In genomic region chr12:92036061-92036620, GRCh38 we compare ENCODE assay signal across 14 cellular contexts.
DNase-seq lines count a peak whose midpoint lies in the region; ATAC-seq, FAIRE-seq and TF ChIP-seq lines count a peak whose summit lies in the region.
"Had no signal": no experiment of that assay in that cellular context is flagged by ENCODE, and none has a peak within 500 bp of the region (broad histone marks: within the 10 kb centered on the region; RNA-seq: fewer than 3 reads in every experiment).

No MANE protein-coding gene starts in this region.

- FAIRE-seq in frontal cortex (lab: Jason Lieb, UNC) = no peak
- FAIRE-seq: bronchial epithelial cell had no signal

- H3K36me3 ChIP-seq in MM.1S (replicated peaks; ENCODE audit: insufficient read depth, low read length) = no peaks in the 10 kb centered on the region
- H3K36me3 ChIP-seq: heart left ventricle, tibial nerve had no signal

- peaks cover 44% of the 10 kb centered on the region for H3K4me1 ChIP-seq in MM.1S (ENCODE audit: low read length)

- no peaks in the 10 kb centered on the region for H3K27me3 Mint-ChIP-seq in T-helper 2 cell treated with Interferon-gamma antibody and Interleukin-4, amounts not matched to agents 5 μg/mL and 100 μg/mL, for 36 hours (ENCODE audit: low read depth)
- no peaks in the 10 kb centered on the region for H3K27me3 Mint-ChIP-seq in central memory CD8-positive, alpha-beta T cell

- no peaks in the 10 kb centered on the region for H3K27me3 ChIP-seq in MM.1S (replicated peaks; ENCODE audit: insufficient read depth, low read length)
- H3K27me3 ChIP-seq: heart left ventricle, tibial nerve had no signal

- DNase-seq in T-helper 2 cell treated with Interferon-gamma antibody and Interleukin-4, amounts not matched to agents 5 μg/mL and 100 μg/mL, for 36 hours (ENCODE audit: low spot score) = no peak
- no peak for DNase-seq in T-helper 2 cell
- DNase-seq in MM.1S = no peak
- no peak for DNase-seq in central memory CD8-positive, alpha-beta T cell (ENCODE audit: low spot score in 2 of 2)
- DNase-seq in retina = peak; percentile 62
- DNase-seq in frontal cortex (ENCODE audit: low spot score in 2 of 2) = no peak
- no peak for DNase-seq in NCI-H1417 treated with DMSO at 0.1 percent for 48 hours (lab: John Stamatoyannopoulos, UW)
- DNase-seq: activated CD8-positive, alpha-beta memory T cell treated with anti-CD3 and anti-CD28 coated beads, Interleukin-2, amount 50 U/mL, for 48 hours; heart left ventricle; NCI-H1105 treated with DMSO at 0.1 percent for 48 hours; NCI-H446 treated with DMSO at 0.1 percent for 48 hours had no signal

- peaks cover 60% of the 10 kb centered on the region for H3K4me1 Mint-ChIP-seq in T-helper 2 cell treated with Interferon-gamma antibody and Interleukin-4, amounts not matched to agents 5 μg/mL and 100 μg/mL, for 36 hours (ENCODE audit: low read depth)
- peaks cover 73% of the 10 kb centered on the region for H3K4me1 Mint-ChIP-seq in central memory CD8-positive, alpha-beta T cell

- H3K79me2 ChIP-seq in MM.1S (ENCODE audit: low read length) = no peaks in the 10 kb centered on the region

- H3K9me2 ChIP-seq in MM.1S (replicated peaks; ENCODE audit: insufficient read depth, low read length) = no peaks in the 10 kb centered on the region

- H3K9me3 ChIP-seq in MM.1S (replicated peaks; ENCODE audit: insufficient read depth, low read length) = no peaks in the 10 kb centered on the region
- H3K9me3 ChIP-seq: heart left ventricle, tibial nerve had no signal

- H3K4me2 ChIP-seq in MM.1S (ENCODE audit: low read depth, low read length) = peak overlapping the region; percentile 95; the same call in 1 of the 2 replicates

- peaks cover 5% of the 10 kb centered on the region for H3K36me3 Mint-ChIP-seq in T-helper 2 cell treated with Interferon-gamma antibody and Interleukin-4, amounts not matched to agents 5 μg/mL and 100 μg/mL, for 36 hours (ENCODE audit: low read depth)
- H3K36me3 Mint-ChIP-seq in central memory CD8-positive, alpha-beta T cell (ENCODE audit: insufficient read depth) = peaks cover 6% of the 10 kb centered on the region

- no peak overlapping the region for H3K27ac ChIP-seq in MM.1S (ENCODE audit: low read length)

- no peak overlapping the region for H2AFZ ChIP-seq in MM.1S (ENCODE audit: low read length)

- no peak overlapping the region for H3K4me3 ChIP-seq in MM.1S (ENCODE audit: low read length)

- H3K4me3 Mint-ChIP-seq in T-helper 2 cell treated with Interferon-gamma antibody and Interleukin-4, amounts not matched to agents 5 μg/mL and 100 μg/mL, for 36 hours = peak overlapping the region; percentile 96
- peak overlapping the region; percentile 81 for H3K4me3 Mint-ChIP-seq in central memory CD8-positive, alpha-beta T cell

- no peaks in the 10 kb centered on the region for H4K20me1 ChIP-seq in MM.1S (ENCODE audit: insufficient read depth, low read length)

- H3K9ac ChIP-seq in MM.1S (ENCODE audit: low read length) = no peak overlapping the region

- H3K27ac Mint-ChIP-seq in T-helper 2 cell treated with Interferon-gamma antibody and Interleukin-4, amounts not matched to agents 5 μg/mL and 100 μg/mL, for 36 hours = peak overlapping the region; percentile 97
- H3K27ac Mint-ChIP-seq in central memory CD8-positive, alpha-beta T cell (ENCODE audit: low read depth) = peak overlapping the region; percentile 94

- ATAC-seq in central memory CD8-positive, alpha-beta T cell (replicated peaks; ENCODE audit: extremely low read depth, poor library complexity, severe bottlenecking) = no peak
- no peak for ATAC-seq in GM18870 (IDR thresholded peaks at IDR 0.05; ENCODE audit: unreplicated experiment)
- ATAC-seq: heart left ventricle had no signal

- TF ChIP-seq CTCF in MM.1S (IDR thresholded peaks at IDR 0.05; ENCODE audit: low read length) = no peak

- peaks cover 8% of the 10 kb centered on the region for H3K9me3 Mint-ChIP-seq in T-helper 2 cell treated with Interferon-gamma antibody and Interleukin-4, amounts not matched to agents 5 μg/mL and 100 μg/mL, for 36 hours
- peaks cover 5% of the 10 kb centered on the region for H3K9me3 Mint-ChIP-seq in central memory CD8-positive, alpha-beta T cell

- peaks cover 23% of the 10 kb centered on the region for H3F3A ChIP-seq in MM.1S (ENCODE audit: insufficient read depth, low read length)
